In genomic region chr10:12235116-12235694, GRCh38 we compare ENCODE assay signal across 24 cellular contexts. TPM values are rescaled to one million over a fixed set of nuclear protein-coding genes. Genes with fewer than 3 reads are reported as not detected.
A peak's percentile ranks its signal among the peaks of the same experiment; 100 is the strongest.
DNase-seq lines count a peak whose midpoint lies in the region; ATAC-seq and TF ChIP-seq lines count a peak whose summit lies in the region.
"Had no signal": no experiment of that assay in that cellular context is flagged by ENCODE, and none has a peak within 500 bp of the region (broad histone marks: within the 10 kb centered on the region; RNA-seq: fewer than 3 reads in every experiment).

No MANE protein-coding gene starts in this region.

- no peak for TF ChIP-seq POLR2A in prostate gland (IDR thresholded peaks at IDR 0.05)

- no peak overlapping the region for H3K4me3 Mint-ChIP-seq in chondrocyte (ENCODE audit: unreplicated experiment)
- H3K4me3 Mint-ChIP-seq: activated naive CD8-positive, alpha-beta T cell treated with anti-CD3 and anti-CD28 coated beads for 36 hours; activated T-cell treated with anti-CD3 and anti-CD28 coated beads, Interleukin-2, amount 50 U/mL, for 72 hours; naive B cell had no signal

- 30% methylated on average over 3 of the region's 3 CpGs for WGBS in prostate gland

- no peak for TF ChIP-seq CTCF in chondrocyte (IDR thresholded peaks at IDR 0.05)
- TF ChIP-seq CTCF in right atrium auricular region (IDR thresholded peaks at IDR 0.05): no peak
- no peak for TF ChIP-seq CTCF in prostate gland (IDR thresholded peaks at IDR 0.05)

- H3K27me3 Mint-ChIP-seq in chondrocyte (ENCODE audit: low read depth): no peaks in the 10 kb centered on the region
- H3K27me3 Mint-ChIP-seq: activated naive CD8-positive, alpha-beta T cell treated with anti-CD3 and anti-CD28 coated beads for 36 hours; naive B cell had no signal

- peaks cover 18% of the 10 kb centered on the region for H3K36me3 Mint-ChIP-seq in chondrocyte (ENCODE audit: low read depth)

- DNase-seq in AG08396 (ENCODE audit: low spot score) (peak; percentile 28), chondrocyte (ENCODE audit: low spot score) (no peak), right atrium auricular region (ENCODE audit: low spot score) (no peak), prostate gland (ENCODE audit: low spot score) (no peak), NCI-H2107 treated with DMSO at 0.1 percent for 48 hours (lab: John Stamatoyannopoulos, UW; ENCODE audit: unreplicated experiment) (no peak), NCI-H748 treated with DMSO at 0.1 percent for 48 hours (lab: John Stamatoyannopoulos, UW) (no peak), AML-193 (lab: John Stamatoyannopoulos, UW) (no peak)
- DNase-seq: activated CD8-positive, alpha-beta memory T cell treated with anti-CD3 and anti-CD28 coated beads for 24 hours; activated naive CD8-positive, alpha-beta T cell treated with anti-CD3 and anti-CD28 coated beads for 36 hours; activated T-cell treated with anti-CD3 and anti-CD28 coated beads, Interleukin-2, amount 50 U/mL, for 72 hours; C1 segment of cervical spinal cord; GDM1; lower lobe of right lung; MV-4-11; naive B cell; NCI-H187 treated with DMSO at 0.1 percent for 48 hours; NCI-H446 treated with DMSO at 0.1 percent for 48 hours; stimulated activated CD4-positive, alpha-beta T cell treated with anti-CD3 and anti-CD28 coated beads, Interleukin-1b, Interleukin-23, amount 100 ng/mL, for 48 hours; stimulated activated naive CD4-positive, alpha-beta T cell treated with Interleukin-2 at 50 U/mL for 16 hours; T1000; upper lobe of left lung had no signal

- H3K9me3 Mint-ChIP-seq in chondrocyte (ENCODE audit: low read depth): no peaks in the 10 kb centered on the region
- H3K9me3 Mint-ChIP-seq: activated naive CD8-positive, alpha-beta T cell treated with anti-CD3 and anti-CD28 coated beads for 36 hours; activated T-cell treated with anti-CD3 and anti-CD28 coated beads, Interleukin-2, amount 50 U/mL, for 72 hours; naive B cell had no signal

- H3K27me3 ChIP-seq in right atrium auricular region (no peaks in the 10 kb centered on the region), prostate gland (replicated peaks; ENCODE audit: insufficient read depth) (no peaks in the 10 kb centered on the region)
- H3K27me3 ChIP-seq: upper lobe of left lung had no signal

- H3K4me3 ChIP-seq in right atrium auricular region (peak overlapping the region in 1 of 2 donors; percentile 20), prostate gland (no peak overlapping the region)
- H3K4me3 ChIP-seq: K562, lower lobe of right lung, upper lobe of left lung had no signal

- peaks cover 26% of the 10 kb centered on the region for H3K4me1 Mint-ChIP-seq in chondrocyte (ENCODE audit: low read depth)

- ATAC-seq in GM19324 (IDR thresholded peaks at IDR 0.05; ENCODE audit: low FRiP score, unreplicated experiment): no peak
- ATAC-seq: activated CD4-positive, CD25-positive, alpha-beta regulatory T cell treated with anti-CD3 and anti-CD28 coated beads, Interleukin-2, amount 50 U/mL, for 24 hours; activated T-cell treated with anti-CD3 and anti-CD28 coated beads, Interleukin-2, amount 50 U/mL, for 72 hours; K562 had no signal

- H3K9me3 ChIP-seq in right atrium auricular region (no peaks in the 10 kb centered on the region), prostate gland (no peaks in the 10 kb centered on the region)
- H3K9me3 ChIP-seq: lower lobe of right lung, upper lobe of left lung had no signal

- H3K27ac ChIP-seq in right atrium auricular region (peak overlapping the region; percentile 56 to 89), prostate gland (peak overlapping the region; percentile 15 to 51)
- H3K27ac ChIP-seq: lower lobe of right lung, upper lobe of left lung had no signal

- intact Hi-C loops in prostate gland (cut with DNase I): no loop called here

- H3K36me3 ChIP-seq in right atrium auricular region: peaks cover 32% of the 10 kb centered on the region
- H3K36me3 ChIP-seq in prostate gland: no peaks in the 10 kb centered on the region

- H3K27ac Mint-ChIP-seq in chondrocyte (ENCODE audit: unreplicated experiment): peak overlapping the region; percentile 87
- H3K27ac Mint-ChIP-seq: activated naive CD8-positive, alpha-beta T cell treated with anti-CD3 and anti-CD28 coated beads for 36 hours had no signal

- peaks cover 0 to 30% of the 10 kb centered on the region in 2 donors for H3K4me1 ChIP-seq in right atrium auricular region
- no peaks in the 10 kb centered on the region for H3K4me1 ChIP-seq in prostate gland (replicated peaks)

RNA-seq across cellular contexts. Expression of gene CDC123, which starts 39.2 kb away (rescaled TPM):
- 60.7 to 78.2 TPM (median 67.0 TPM) in 3 replicates for total RNA-seq in chondrocyte
- 10 to 100 TPM; 49.2 to 57.0 TPM for total RNA-seq in right atrium auricular region
- 10 to 100 TPM; 52.4 to 63.3 TPM for total RNA-seq in prostate gland

RNA-seq across cellular contexts. Expression of gene NUDT5, which starts 39.5 kb away (rescaled TPM):
- total RNA-seq in chondrocyte (43.0 to 51.8 TPM (median 43.9 TPM) in 3 replicates), right atrium auricular region (10 to 100 TPM; 10.8 to 12.8 TPM), prostate gland (10 to 100 TPM; 32.6 to 35.8 TPM)
